Comparison of ENCODE assay signal across 8 cellular contexts in the genomic region with DNA sequence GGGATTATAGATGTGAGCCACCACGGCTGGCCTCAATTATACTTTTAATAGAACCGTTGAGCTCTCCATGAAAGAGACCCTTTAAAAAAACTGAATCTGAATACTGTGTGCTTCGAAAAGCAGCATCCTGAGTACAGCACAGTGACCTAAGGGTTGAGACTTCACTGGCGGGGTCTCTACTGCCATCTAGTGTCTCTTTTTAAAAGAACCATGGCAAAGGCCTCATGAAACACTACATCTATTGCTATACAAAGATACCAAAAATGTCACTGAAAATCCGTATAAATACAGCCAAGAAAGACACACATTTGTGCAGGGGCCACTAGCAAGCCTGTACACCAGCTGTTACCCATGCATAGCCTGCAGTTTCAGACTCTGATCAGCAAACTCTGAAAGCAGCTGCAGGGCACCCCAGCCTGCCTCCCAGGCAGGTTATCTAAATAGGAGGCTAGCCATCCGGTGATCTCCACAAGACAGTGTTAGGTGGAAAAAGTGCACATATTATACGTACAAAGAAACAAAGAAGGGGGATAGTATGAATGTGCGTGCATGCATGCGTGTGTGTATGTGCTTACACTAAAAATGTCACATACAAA. TPM values are rescaled to one million over a fixed set of nuclear protein-coding genes. Genes with fewer than 3 reads are reported as not detected.
DNase-seq lines count a peak whose midpoint lies in the region; ATAC-seq and TF ChIP-seq lines count a peak whose summit lies in the region.

No MANE protein-coding gene starts in this region.

- H3K36me3 ChIP-seq in mucosa of descending colon (ENCODE audit: low read depth) (peaks cover 7% of the 10 kb centered on the region), upper lobe of right lung (peaks cover 92% of the 10 kb centered on the region)

- no peaks in the 10 kb centered on the region for H3K27me3 ChIP-seq in CD4-positive, alpha-beta T cell (ENCODE audit: control insufficient read depth, insufficient read depth, low read length)
- no peaks in the 10 kb centered on the region for H3K27me3 ChIP-seq in upper lobe of right lung

- peak in 8 of 10 experiments; percentile 10 to 39 (median 17) for DNase-seq in CD4-positive, alpha-beta T cell
- peak; percentile 43 for DNase-seq in H4 (ENCODE audit: low spot score)
- DNase-seq in NCI-H446 treated with DMSO at 0.1 percent for 48 hours (lab: John Stamatoyannopoulos, UW) = peak; percentile 49
- peak; percentile 68 for DNase-seq in epidermal melanocyte (ENCODE audit: insufficient read length, low spot score)
- peak in 1 of 3 donors; percentile 56 for DNase-seq in mucosa of descending colon
- no peak for DNase-seq in upper lobe of right lung

- H3K4me1 ChIP-seq in mucosa of descending colon (ENCODE audit: low read depth) = no peaks in the 10 kb centered on the region
- H3K4me1 ChIP-seq in upper lobe of right lung = peaks cover 5% of the 10 kb centered on the region

- peaks cover 74% of the 10 kb centered on the region for H3K36me3 Mint-ChIP-seq in CD4-positive, alpha-beta T cell (ENCODE audit: low read depth)

- CTCF ChIA-PET in CD4-positive, alpha-beta T cell (lab: Charles Lee) = interaction anchor here (0.6 to 2.0 kb wide), 7 partner anchors 11 to 86 kb away, joined by 3 to 24 read pairs (median 4); no protein-coding TSS in a partner anchor

- peak; percentile 84 for TF ChIP-seq CTCF in CD4-positive, alpha-beta T cell (IDR thresholded peaks at IDR 0.05)
- TF ChIP-seq CTCF in mucosa of descending colon (IDR thresholded peaks at IDR 0.05) = peak; percentile 45
- TF ChIP-seq CTCF in upper lobe of right lung (IDR thresholded peaks at IDR 0.05) = peak; percentile 87

- no peak overlapping the region for H3K4me3 Mint-ChIP-seq in CD4-positive, alpha-beta T cell

- no peaks in the 10 kb centered on the region for H3K9me3 Mint-ChIP-seq in CD4-positive, alpha-beta T cell

- ATAC-seq in CD4-positive, alpha-beta T cell (ENCODE audit: poor library complexity) = peak; percentile 98
- ATAC-seq in activated CD4-positive, CD25-positive, alpha-beta regulatory T cell treated with anti-CD3 and anti-CD28 coated beads, Interleukin-2, amount 50 U/mL, for 24 hours = peak; percentile 87
- ATAC-seq in mucosa of descending colon = peak; percentile 94
- ATAC-seq in upper lobe of right lung = peak; percentile 94
- no peak for ATAC-seq in GM21825 (IDR thresholded peaks at IDR 0.05; ENCODE audit: unreplicated experiment)

- intact Hi-C loops in CD4-positive, alpha-beta T cell (cut with DNase I, micrococcal nuclease) = loop anchor here (1.0 to 2.0 kb wide), 4 partner anchors 81 to 459 kb away; no protein-coding TSS in a partner anchor
- intact Hi-C loops in mucosa of descending colon (cut with DNase I, micrococcal nuclease) (no loop called here), upper lobe of right lung (cut with DNase I) (no loop called here)

- POLR2A ChIA-PET in CD4-positive, alpha-beta T cell (lab: Charles Lee) = interaction anchor here (1.0 to 1.2 kb wide), 3 partner anchors 49 to 89 kb away, joined by 4 to 6 read pairs (median 5); a partner anchor contains a TSS

- peaks cover 6% of the 10 kb centered on the region for H3K4me1 Mint-ChIP-seq in CD4-positive, alpha-beta T cell (ENCODE audit: low read depth)

- H3K27ac Mint-ChIP-seq in CD4-positive, alpha-beta T cell = no peak overlapping the region

- no peak overlapping the region for H3K4me3 ChIP-seq in mucosa of descending colon
- H3K4me3 ChIP-seq in upper lobe of right lung = no peak overlapping the region

- H3K27me3 Mint-ChIP-seq in CD4-positive, alpha-beta T cell = no peaks in the 10 kb centered on the region

- no peaks in the 10 kb centered on the region for H3K9me3 ChIP-seq in CD4-positive, alpha-beta T cell (ENCODE audit: control insufficient read depth, low read length)
- H3K9me3 ChIP-seq in mucosa of descending colon = no peaks in the 10 kb centered on the region
- no peaks in the 10 kb centered on the region for H3K9me3 ChIP-seq in upper lobe of right lung

- H3K27ac ChIP-seq in CD4-positive, alpha-beta T cell (ENCODE audit: low read depth, low read length) = no peak overlapping the region
- no peak overlapping the region for H3K27ac ChIP-seq in upper lobe of right lung

RNA-seq across cellular contexts. Expression of a gene that starts 35.3 kb away (rescaled TPM):
- total RNA-seq in CD4-positive, alpha-beta T cell = 10 to 100 TPM; 61.0 to 62.4 TPM
- 55.0 and 63.7 TPM in 2 replicates for total RNA-seq in H4 (2014; rRNA removed; shearing (Covaris generic))
- 10 to 100 TPM; 78.4 to 89.5 (median 78.6) TPM for total RNA-seq in mucosa of descending colon
- 93.6 TPM for total RNA-seq in upper lobe of right lung

RNA-seq across cellular contexts. Expression of a gene that starts 35.4 kb away (rescaled TPM):
- under 1 TPM in 1 of 2 experiments, not detected in 1; 0.17 TPM for total RNA-seq in CD4-positive, alpha-beta T cell
- total RNA-seq in H4 (2014; rRNA removed; shearing (Covaris generic)) = 0.06 and 1.5 TPM in 2 replicates
- total RNA-seq in mucosa of descending colon (under 1 TPM; 0.27 to 0.47 (median 0.41) TPM), upper lobe of right lung (1.1 TPM)

RNA-seq across cellular contexts. Expression of a gene that starts 49.5 kb away (rescaled TPM):
- 10 to 100 TPM; 18.7 to 19.7 TPM for total RNA-seq in CD4-positive, alpha-beta T cell
- 6.6 and 7.4 TPM in 2 replicates for total RNA-seq in H4 (2014; rRNA removed; shearing (Covaris generic))
- total RNA-seq in mucosa of descending colon = 10 to 100 TPM; 23.2 to 28.9 (median 25.0) TPM
- 27.3 TPM for total RNA-seq in upper lobe of right lung

RNA-seq across cellular contexts. Expression of a gene that starts 54.7 kb away (rescaled TPM):
- under 1 TPM; 0.49 to 0.92 TPM for total RNA-seq in CD4-positive, alpha-beta T cell
- not detected in 2 replicates for total RNA-seq in H4 (2014; rRNA removed; shearing (Covaris generic))
- total RNA-seq in mucosa of descending colon (1 to 10 TPM in 1 of 3 donors, under 1 TPM in 1, not detected in 1; 0.39 to 1.2 TPM), upper lobe of right lung (1.0 TPM)

Comparison
In these comparisons a context has a peak if more than half of its experiments do, and no peak if none do; other contexts are left out.
1. intact Hi-C loops: an anchor here in CD4-positive, alpha-beta T cell (1.0 to 2.0 kb wide); none called in mucosa of descending colon and upper lobe of right lung.